In genomic region chr1:20028726-20029125, GRCh38 we compare ENCODE assay signal across 29 cellular contexts. TPM values are rescaled to one million over a fixed set of nuclear protein-coding genes. Genes with fewer than 3 reads are reported as not detected.
"Had no signal": no experiment of that assay in that cellular context is flagged by ENCODE, and none has a peak within 500 bp of the region (broad histone marks: within the 10 kb centered on the region; RNA-seq: fewer than 3 reads in every experiment).

No MANE protein-coding gene starts in this region.

- H3K4me3 ChIP-seq: cardiac muscle cell, SJCRH30 had no signal

- DNase-seq: activated CD4-positive, alpha-beta T cell treated with anti-CD3 and anti-CD28 coated beads for 1 hour; activated CD4-positive, alpha-beta T cell treated with anti-CD3 and anti-CD28 coated beads, Interleukin-2, amount 10 ng/mL, durations not matched to agents 24 days and 14 days; activated CD4-positive, alpha-beta T cell treated with anti-CD3 and anti-CD28 coated beads, Interleukin-2, amount 50 U/mL, for 48 hours; activated gamma-delta T cell; activated naive CD4-positive, alpha-beta T cell treated with anti-CD3 and anti-CD28 coated beads, Interleukin-2, amount 10 ng/mL, durations not matched to agents 7 days and 5 days; activated naive CD8-positive, alpha-beta T cell treated with anti-CD3 and anti-CD28 coated beads for 36 hours; activated T-cell treated with anti-CD3 and anti-CD28 coated beads, Interleukin-2, amount 50 U/mL, for 48 hours; brain microvascular endothelial cell; NCI-H1092; NCI-H1417 treated with DMSO at 0.1 percent for 48 hours; NCI-H1694; NCI-H2029; NCI-H2107; NCI-H2171 treated with DMSO at 0.1 percent for 48 hours; NCI-H226; NCI-H526; SJCRH30; SK-N-SH; T-helper 1 cell had no signal

- H3K9me3 ChIP-seq: SK-N-SH had no signal

- H3K27me3 ChIP-seq: brain microvascular endothelial cell, cardiac muscle cell, SJCRH30 had no signal

- ATAC-seq: activated T-helper 17 cell treated with anti-CD3 and anti-CD28 coated beads, Interleukin-2, amount 50 U/mL, for 72 hours; WTC11 had no signal

- H3K36me3 ChIP-seq: brain microvascular endothelial cell, cardiac muscle cell, SJCRH30 had no signal

- H3K27ac ChIP-seq: brain microvascular endothelial cell, cardiac muscle cell, KMS-11, SJCRH30 had no signal

RNA-seq across cellular contexts. Expression of gene PLA2G5, which starts 41.3 kb away (rescaled TPM):
- total RNA-seq: activated CD4-positive, alpha-beta T cell treated with anti-CD3 and anti-CD28 coated beads, Interleukin-2, amount 10 ng/mL, durations not matched to agents 24 days and 14 days; activated naive CD8-positive, alpha-beta T cell treated with anti-CD3 and anti-CD28 coated beads for 36 hours; activated T-helper 17 cell treated with anti-CD3 and anti-CD28 coated beads, Interleukin-2, amount 50 U/mL, for 72 hours; cardiac muscle cell; MCF 10A; NCI-H460; OCI-LY7; RPMI7951; T-helper 2 cell treated with Interferon-gamma antibody and Interleukin-4, amounts not matched to agents 100 ng/mL and 5 ng/mL, for 36 hours; WTC11 had no signal
- polyA plus RNA-seq: cardiac muscle cell, IgD-negative memory B cell, SK-N-SH had no signal

RNA-seq across cellular contexts. Expression of gene PLA2G2A, which starts 49.3 kb away (rescaled TPM):
- total RNA-seq: activated CD4-positive, alpha-beta T cell treated with anti-CD3 and anti-CD28 coated beads, Interleukin-2, amount 10 ng/mL, durations not matched to agents 24 days and 14 days; activated naive CD8-positive, alpha-beta T cell treated with anti-CD3 and anti-CD28 coated beads for 36 hours; activated T-helper 17 cell treated with anti-CD3 and anti-CD28 coated beads, Interleukin-2, amount 50 U/mL, for 72 hours; cardiac muscle cell; MCF 10A; NCI-H460; OCI-LY7; RPMI7951; SJCRH30; T-helper 2 cell treated with Interferon-gamma antibody and Interleukin-4, amounts not matched to agents 100 ng/mL and 5 ng/mL, for 36 hours had no signal
- polyA plus RNA-seq: IgD-negative memory B cell, SK-N-SH had no signal
